ENCODE assay signal across 1 cellular context in genomic region chr7:128863433-128863989, GRCh38.
TF ChIP-seq lines count a peak whose summit lies in the region.

No MANE protein-coding gene starts in this region.

TF ChIP-seq in K562, 482 proteins besides CTCF, POLR2A, EP300 and RAD21 (continues in another document):
- no peak for TF ChIP-seq RUNX1 (IDR thresholded peaks at IDR 0.05; ENCODE audit: low read depth)
- no peak for TF ChIP-seq ZNF311 (CRISPR knock-in tag; IDR thresholded peaks at IDR 0.05)
- TF ChIP-seq RBM34 (IDR thresholded peaks at IDR 0.05; ENCODE audit: borderline replicate concordance, insufficient read depth, low read length) = no peak
- TF ChIP-seq ZNF707 (CRISPR knock-in tag; conservative IDR thresholded peaks at IDR 0.05) = no peak
- no peak for TF ChIP-seq ZBTB8A (IDR thresholded peaks at IDR 0.05; ENCODE audit: partially characterized antibody)
- peak; percentile 48 for TF ChIP-seq PRDM10 (IDR thresholded peaks at IDR 0.05; ENCODE audit: partially characterized antibody)
- TF ChIP-seq MEF2A (IDR thresholded peaks at IDR 0.05; ENCODE audit: control insufficient read depth, low read depth, low read length) = 0 out of 2 replicates have a peak, but pooled peaks have one; percentile 5
- TF ChIP-seq BCL6 (CRISPR knock-in tag; IDR thresholded peaks at IDR 0.05) = no peak
- TF ChIP-seq TFAP4 (CRISPR knock-in tag; IDR thresholded peaks at IDR 0.05; ENCODE audit: borderline replicate concordance) = 0 out of 2 replicates have a peak, but pooled peaks have one; percentile 33
- no peak for TF ChIP-seq FOXA1 (IDR thresholded peaks at IDR 0.05; ENCODE audit: borderline replicate concordance)
- TF ChIP-seq SMARCE1 (IDR thresholded peaks at IDR 0.05) = 0 out of 2 replicates have a peak, but pooled peaks have one; percentile 8
- no peak for TF ChIP-seq ZNF764 (CRISPR knock-in tag; IDR thresholded peaks at IDR 0.05; ENCODE audit: low read depth)
- peak in 1 of 3 experiments; percentile 22 for TF ChIP-seq YY1 (IDR thresholded peaks at IDR 0.05; ENCODE audit: borderline replicate concordance in 1 of 3, control insufficient read depth in 1 of 3, extremely low read depth in 1 of 3, insufficient read depth in 3 of 3, insufficient read length in 1 of 3, insufficient replicate concordance in 2 of 3, low read depth in 1 of 3, low read length in 2 of 3)
- TF ChIP-seq HDAC1 (IDR thresholded peaks at IDR 0.05) = no peak; a peak in 1 of 4 replicates
- no peak for TF ChIP-seq ZNF717 (CRISPR knock-in tag; IDR thresholded peaks at IDR 0.05)
- 0 out of 4 replicates have a peak, but pooled peaks of 1 of the 2 experiments have one; percentile 16 for TF ChIP-seq NONO (IDR thresholded peaks at IDR 0.05; ENCODE audit: low read depth in 2 of 2, low read length in 1 of 2)
- peak; percentile 44 for TF ChIP-seq TBP (optimal IDR thresholded peaks at IDR 0.05; ENCODE audit: low read depth, low read length)
- TF ChIP-seq AFF4 (CRISPR knock-in tag; IDR thresholded peaks at IDR 0.05) = peak; percentile 92; the same call in 1 of the 2 replicates
- TF ChIP-seq HDAC6 (IDR thresholded peaks at IDR 0.05; ENCODE audit: low read depth, low read length) = no peak
- TF ChIP-seq HES1 (IDR thresholded peaks at IDR 0.05; ENCODE audit: low read depth) = no peak
- 0 out of 2 replicates have a peak, but pooled peaks have one; percentile 39 for TF ChIP-seq FOXP1 (CRISPR knock-in tag; IDR thresholded peaks at IDR 0.05)
- TF ChIP-seq SMAD4 (CRISPR knock-in tag; conservative IDR thresholded peaks at IDR 0.05) = no peak
- 0 out of 4 replicates have a peak, but pooled peaks of 1 of the 2 experiments have one; percentile 16 for TF ChIP-seq SIN3A (IDR thresholded peaks at IDR 0.05; ENCODE audit: borderline replicate concordance in 2 of 2, control insufficient read depth in 1 of 2, low read depth in 2 of 2, low read length in 2 of 2)
- TF ChIP-seq MCM2 (IDR thresholded peaks at IDR 0.05; ENCODE audit: low read depth) = no peak
- TF ChIP-seq ZNF224 (CRISPR knock-in tag; IDR thresholded peaks at IDR 0.05) = no peak
- TF ChIP-seq NR3C1 (CRISPR knock-in tag; IDR thresholded peaks at IDR 0.05) = no peak
- peak; percentile 51; the same call in 1 of the 2 replicates for TF ChIP-seq BCOR (IDR thresholded peaks at IDR 0.05)
- no peak for TF ChIP-seq GABPB1 (CRISPR knock-in tag; IDR thresholded peaks at IDR 0.05)
- peak; percentile 36; the same call in 1 of the 2 replicates for TF ChIP-seq CREB3 (tag; conservative IDR thresholded peaks at IDR 0.05; ENCODE audit: low read depth)
- TF ChIP-seq SETDB1 (IDR thresholded peaks at IDR 0.05; ENCODE audit: low read length) = no peak
- no peak for TF ChIP-seq STAT5B (CRISPR knock-in tag; IDR thresholded peaks at IDR 0.05)
- TF ChIP-seq MTA3 (IDR thresholded peaks at IDR 0.05; ENCODE audit: borderline replicate concordance) = peak; percentile 16; the same call in 1 of the 2 replicates
- no peak for TF ChIP-seq ZNF696 (CRISPR knock-in tag; conservative IDR thresholded peaks at IDR 0.05)
- no peak for TF ChIP-seq SMARCB1 (IDR thresholded peaks at IDR 0.05; ENCODE audit: insufficient read length, low read depth)
- TF ChIP-seq XRCC5 (IDR thresholded peaks at IDR 0.05; ENCODE audit: low read depth, low read length) = peak; percentile 66; the same call in 1 of the 2 replicates
- 0 out of 2 replicates have a peak, but pooled peaks have one; percentile 32 for TF ChIP-seq NR2C2 (CRISPR knock-in tag; IDR thresholded peaks at IDR 0.05)
- TF ChIP-seq NR2C2 (tag; IDR thresholded peaks at IDR 0.05) = peak; percentile 14
- TF ChIP-seq POU5F1 (IDR thresholded peaks at IDR 0.05; ENCODE audit: borderline replicate concordance, low read depth, low read length, partially characterized antibody) = peak; percentile 10
- TF ChIP-seq JUND (IDR thresholded peaks at IDR 0.05; ENCODE audit: borderline replicate concordance, low read depth, low read length) = no peak
- TF ChIP-seq JUND (tag; IDR thresholded peaks at IDR 0.05; ENCODE audit: borderline replicate concordance, low read depth, low read length) = no peak
- peak; percentile 94 for TF ChIP-seq PREB (CRISPR knock-in tag; IDR thresholded peaks at IDR 0.05)
- no peak for TF ChIP-seq ZNF740 (CRISPR knock-in tag; IDR thresholded peaks at IDR 0.05)
- peak in 1 of 2 experiments; percentile 18; a peak in 1 of 4 replicates for TF ChIP-seq ZNF740 (tag; IDR thresholded peaks at IDR 0.05)
- TF ChIP-seq ARID3A (IDR thresholded peaks at IDR 0.05; ENCODE audit: borderline replicate concordance, low read depth, low read length) = peak; percentile 98
- no peak for TF ChIP-seq ZBTB11 (CRISPR knock-in tag; IDR thresholded peaks at IDR 0.05)
- TF ChIP-seq ILF3 (IDR thresholded peaks at IDR 0.05; ENCODE audit: borderline replicate concordance) = peak; percentile 35; the same call in 1 of the 2 replicates
- TF ChIP-seq ZNF3 (CRISPR knock-in tag; IDR thresholded peaks at IDR 0.05) = no peak
- no peak for TF ChIP-seq IFI16 (CRISPR knock-in tag; IDR thresholded peaks at IDR 0.05)
- no peak for TF ChIP-seq ZNF551 (CRISPR knock-in tag; IDR thresholded peaks at IDR 0.05)
- TF ChIP-seq GATAD2A (IDR thresholded peaks at IDR 0.05) = peak; percentile 63; the same call in 1 of the 2 replicates
